In the genomic region with DNA sequence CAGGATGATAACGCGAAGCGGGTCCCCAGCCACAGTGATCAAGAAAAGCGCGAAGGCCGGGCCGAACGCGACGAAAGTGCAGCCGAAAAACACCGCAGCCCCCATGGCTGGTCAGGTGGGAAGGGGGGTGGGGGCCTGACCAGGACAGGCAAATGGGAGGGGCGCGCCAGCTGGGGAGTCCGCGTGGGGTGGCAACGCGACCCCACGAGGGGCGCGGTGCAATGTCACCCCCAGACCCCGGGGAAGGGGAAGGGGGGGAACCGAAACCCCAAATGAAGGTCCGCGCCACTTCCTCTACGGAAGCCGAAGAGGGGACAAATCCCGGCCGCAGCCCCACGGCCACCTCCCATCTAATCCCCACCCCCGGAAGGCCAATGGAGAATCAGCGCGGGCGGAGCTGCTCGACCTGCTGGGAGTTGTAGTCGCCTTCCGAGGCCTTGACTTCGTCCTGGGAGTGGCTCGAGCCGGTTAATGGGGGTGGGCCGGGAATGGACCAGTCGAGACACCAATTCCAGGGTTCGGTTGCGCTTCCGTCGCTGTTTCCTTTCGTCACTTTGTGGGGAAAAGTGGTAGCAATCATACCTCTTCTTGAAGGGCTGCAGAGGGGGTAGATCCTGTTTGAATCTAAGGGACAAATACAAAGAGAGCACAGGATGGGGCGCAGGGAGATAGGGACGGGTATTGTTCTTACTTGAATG, we compare ENCODE assay signal across 8 cellular contexts. TPM values are rescaled to one million over a fixed set of nuclear protein-coding genes. Genes with fewer than 3 reads are reported as not detected.
DNase-seq lines count a peak whose midpoint lies in the region; ATAC-seq, FAIRE-seq and TF ChIP-seq lines count a peak whose summit lies in the region.

TSS of gene APH1A (minus strand) at position 311 of the 698 bp plus-strand sequence. CDS start at position 105, 206 bp downstream.

- H3K4me2 ChIP-seq in Loucy (ENCODE audit: low read depth, low read length, poor library complexity, severe bottlenecking) (peak within 1 kb of the TSS; percentile 99), fibroblast of lung (ENCODE audit: extremely low read depth, insufficient read depth, low read length) (peak within 1 kb of the TSS; percentile 98)

- H3K4me1 Mint-ChIP-seq in activated T-helper 17 cell treated with anti-CD3 and anti-CD28 coated beads, Interleukin-2, amount 50 U/mL, for 72 hours = peaks cover 17% of the 10 kb centered on the region
- peaks cover 22 to 40% (median 31%) of the 10 kb centered on the region in 4 donors for H3K4me1 Mint-ChIP-seq in naive thymus-derived CD8-positive, alpha-beta T cell
- H3K4me1 Mint-ChIP-seq in stimulated activated naive B cell treated with anti-CD40 and anti-IgM and Interleukin-4, amounts not matched to agents 10 μg/mL and 1 μg/mL and 100 μg/mL, for 72 hours = peaks cover 25 to 46% of the 10 kb centered on the region in 2 donors

- FAIRE-seq in H54 (lab: Jason Lieb, UNC) = no peak

- TF ChIP-seq CTCF in Loucy (conservative IDR thresholded peaks at IDR 0.05; ENCODE audit: low read length) = no peak
- TF ChIP-seq CTCF in RWPE2 (IDR thresholded peaks at IDR 0.05; ENCODE audit: poor library complexity, severe bottlenecking) = no peak
- TF ChIP-seq CTCF in fibroblast of lung (conservative IDR thresholded peaks at IDR 0.05 in 1 of 2, IDR thresholded peaks at IDR 0.05 in 1 of 2; ENCODE audit: low read depth in 1 of 2, low read length in 2 of 2) = no peak

- peaks cover 33% of the 10 kb centered on the region for H3K79me2 ChIP-seq in Loucy (ENCODE audit: insufficient read depth, low read length)
- H3K79me2 ChIP-seq in fibroblast of lung (ENCODE audit: control insufficient read depth, insufficient read depth, low read length) = peaks cover 25% of the 10 kb centered on the region

- peak within 1 kb of the TSS; percentile 49 for H3K27ac ChIP-seq in RWPE2 (ENCODE audit: poor library complexity, severe bottlenecking)
- peak within 1 kb of the TSS; percentile 91 for H3K27ac ChIP-seq in fibroblast of lung (ENCODE audit: insufficient read depth, low read length)

- H3K9me3 ChIP-seq in Loucy (ENCODE audit: insufficient read depth, low read depth, low read length) = no peaks in the 10 kb centered on the region
- no peaks in the 10 kb centered on the region for H3K9me3 ChIP-seq in RWPE2 (ENCODE audit: severe bottlenecking)
- H3K9me3 ChIP-seq in fibroblast of lung (ENCODE audit: control insufficient read depth, insufficient read depth, low read depth, low read length) = no peaks in the 10 kb centered on the region

- no peak; the same call in 1 of the 2 replicates for TF ChIP-seq POLR2A in H54 (IDR thresholded peaks at IDR 0.05; ENCODE audit: low read depth, low read length)

- H3K27ac Mint-ChIP-seq in activated T-helper 17 cell treated with anti-CD3 and anti-CD28 coated beads, Interleukin-2, amount 50 U/mL, for 72 hours = peak within 1 kb of the TSS; percentile 97
- peak within 1 kb of the TSS; percentile 91 to 99 (median 98) for H3K27ac Mint-ChIP-seq in naive thymus-derived CD8-positive, alpha-beta T cell
- peak within 1 kb of the TSS; percentile 99 for H3K27ac Mint-ChIP-seq in stimulated activated naive B cell treated with anti-CD40 and anti-IgM and Interleukin-4, amounts not matched to agents 10 μg/mL and 1 μg/mL and 100 μg/mL, for 72 hours

- H3K4me1 ChIP-seq in Loucy (ENCODE audit: insufficient read depth, low read length, poor library complexity, severe bottlenecking) (peaks cover 38% of the 10 kb centered on the region), RWPE2 (ENCODE audit: insufficient read depth, poor library complexity, severe bottlenecking) (no peaks in the 10 kb centered on the region), fibroblast of lung (ENCODE audit: control insufficient read depth, extremely low read depth, insufficient read depth, low read length) (peaks cover 4% of the 10 kb centered on the region)

- ATAC-seq in RWPE2 (ENCODE audit: low read depth) = peak; percentile 99
- ATAC-seq in activated T-helper 17 cell treated with anti-CD3 and anti-CD28 coated beads, Interleukin-2, amount 50 U/mL, for 72 hours (replicated peaks) = peak; percentile 99
- ATAC-seq in naive thymus-derived CD8-positive, alpha-beta T cell = peak; percentile 91 to 96
- ATAC-seq in stimulated activated naive B cell treated with anti-CD40 and anti-IgM and Interleukin-4, amounts not matched to agents 10 μg/mL and 1 μg/mL and 100 μg/mL, for 72 hours (replicated peaks) = peak; percentile 95 to 96

- H3K36me3 ChIP-seq in Loucy (ENCODE audit: insufficient read depth, low read length) = peaks cover 5% of the 10 kb centered on the region; the same call in 1 of the 2 replicates
- H3K36me3 ChIP-seq in RWPE2 (ENCODE audit: low read depth) = peaks cover 29% of the 10 kb centered on the region
- peaks cover 18% of the 10 kb centered on the region for H3K36me3 ChIP-seq in fibroblast of lung (ENCODE audit: control insufficient read depth, insufficient read depth, low read length)

- H3F3A ChIP-seq in Loucy (ENCODE audit: low read depth) = no peaks in the 10 kb centered on the region

- H3K4me3 ChIP-seq in Loucy (ENCODE audit: low read length, poor library complexity, severe bottlenecking) (peak within 1 kb of the TSS; percentile 98), RWPE2 (ENCODE audit: severe bottlenecking) (peak within 1 kb of the TSS; percentile 83), fibroblast of lung (replicated peaks in 1 of 4; ENCODE audit: control extremely low read depth in 1 of 4, insufficient read depth in 1 of 4, low read depth in 3 of 4, low read length in 4 of 4) (peak within 1 kb of the TSS; percentile 94 to 100 (median 98))

- peak within 1 kb of the TSS; percentile 75 for H2AFZ ChIP-seq in Loucy (ENCODE audit: low read length)
- peak within 1 kb of the TSS; percentile 92 for H2AFZ ChIP-seq in fibroblast of lung (ENCODE audit: low read length)

- H3K36me3 Mint-ChIP-seq in activated T-helper 17 cell treated with anti-CD3 and anti-CD28 coated beads, Interleukin-2, amount 50 U/mL, for 72 hours (ENCODE audit: low read depth) = peaks cover 50% of the 10 kb centered on the region
- H3K36me3 Mint-ChIP-seq in naive thymus-derived CD8-positive, alpha-beta T cell = peaks cover 0 to 36% (median 4%) of the 10 kb centered on the region in 3 donors
- peaks cover 22 to 46% of the 10 kb centered on the region in 2 donors for H3K36me3 Mint-ChIP-seq in stimulated activated naive B cell treated with anti-CD40 and anti-IgM and Interleukin-4, amounts not matched to agents 10 μg/mL and 1 μg/mL and 100 μg/mL, for 72 hours

- H3K27me3 ChIP-seq in Loucy (ENCODE audit: insufficient read depth, low read length, poor library complexity, severe bottlenecking) (peaks cover 4% of the 10 kb centered on the region), RWPE2 (ENCODE audit: insufficient read depth, poor library complexity, severe bottlenecking) (no peaks in the 10 kb centered on the region), fibroblast of lung (ENCODE audit: control insufficient read depth, insufficient read depth, low read length) (no peaks in the 10 kb centered on the region)

- H3K9me3 Mint-ChIP-seq in activated T-helper 17 cell treated with anti-CD3 and anti-CD28 coated beads, Interleukin-2, amount 50 U/mL, for 72 hours = no peaks in the 10 kb centered on the region
- H3K9me3 Mint-ChIP-seq in naive thymus-derived CD8-positive, alpha-beta T cell = no peaks in the 10 kb centered on the region
- no peaks in the 10 kb centered on the region for H3K9me3 Mint-ChIP-seq in stimulated activated naive B cell treated with anti-CD40 and anti-IgM and Interleukin-4, amounts not matched to agents 10 μg/mL and 1 μg/mL and 100 μg/mL, for 72 hours

- H3K9ac ChIP-seq in Loucy (ENCODE audit: low read depth, low read length, poor library complexity, severe bottlenecking) (peak within 1 kb of the TSS; percentile 98), fibroblast of lung (ENCODE audit: insufficient read depth, low read length) (peak within 1 kb of the TSS; percentile 95)

- H3K4me3 Mint-ChIP-seq in activated T-helper 17 cell treated with anti-CD3 and anti-CD28 coated beads, Interleukin-2, amount 50 U/mL, for 72 hours = peak within 1 kb of the TSS; percentile 96
- H3K4me3 Mint-ChIP-seq in naive thymus-derived CD8-positive, alpha-beta T cell = peak within 1 kb of the TSS; percentile 83 to 99 (median 98)
- peak within 1 kb of the TSS; percentile 92 to 94 for H3K4me3 Mint-ChIP-seq in stimulated activated naive B cell treated with anti-CD40 and anti-IgM and Interleukin-4, amounts not matched to agents 10 μg/mL and 1 μg/mL and 100 μg/mL, for 72 hours

- POLR2A ChIA-PET in naive thymus-derived CD8-positive, alpha-beta T cell (lab: Charles Lee) = interaction anchor here (0.6 to 2.1 kb wide), 14 partner anchors 8 to 1187 kb away, joined by 3 to 12 read pairs (median 4); partner anchors contain the start of genes ANP32E, CA14, MCL1 and PLEKHO1

- H3K9me2 ChIP-seq in Loucy (replicated peaks; ENCODE audit: low read depth, low read length) = no peaks in the 10 kb centered on the region

- H4K20me1 ChIP-seq in Loucy (ENCODE audit: insufficient read depth, low read length, poor library complexity, severe bottlenecking) = peaks cover 11% of the 10 kb centered on the region
- H4K20me1 ChIP-seq in fibroblast of lung (ENCODE audit: control insufficient read depth, extremely low read depth, insufficient read depth, low read length) = no peaks in the 10 kb centered on the region

- no peaks in the 10 kb centered on the region for H3K27me3 Mint-ChIP-seq in activated T-helper 17 cell treated with anti-CD3 and anti-CD28 coated beads, Interleukin-2, amount 50 U/mL, for 72 hours
- H3K27me3 Mint-ChIP-seq in naive thymus-derived CD8-positive, alpha-beta T cell = no peaks in the 10 kb centered on the region
- H3K27me3 Mint-ChIP-seq in stimulated activated naive B cell treated with anti-CD40 and anti-IgM and Interleukin-4, amounts not matched to agents 10 μg/mL and 1 μg/mL and 100 μg/mL, for 72 hours = peaks cover 0 to 16% of the 10 kb centered on the region in 2 donors

- DNase-seq in EL = peak; percentile 97
- DNase-seq in H54 (ENCODE audit: insufficient read length, low spot score) = peak; percentile 93
- peak; percentile 98 for DNase-seq in RWPE2 (ENCODE audit: low spot score)
- peak; percentile 98 for DNase-seq in fibroblast of lung (ENCODE audit: low read depth in 2 of 2)
- peak; percentile 73 to 97 (median 89) for DNase-seq in naive thymus-derived CD8-positive, alpha-beta T cell
- DNase-seq in stimulated activated naive B cell treated with anti-CD40 and anti-IgM and Interleukin-4, amounts not matched to agents 10 μg/mL and 1 μg/mL and 100 μg/mL, for 72 hours = peak; percentile 94

RNA-seq across cellular contexts. Expression of gene APH1A, which starts in this region (rescaled TPM):
- 100 to 1,000 TPM in 1 of 2 donors, 10 to 100 TPM in 1; 96.3 to 149 TPM for total RNA-seq in activated T-helper 17 cell treated with anti-CD3 and anti-CD28 coated beads, Interleukin-2, amount 50 U/mL, for 72 hours
- 81.4 and 84.7 TPM in 2 replicates for total RNA-seq in fibroblast of lung
- 125 and 136 TPM in 2 replicates for polyA plus RNA-seq in fibroblast of lung
- polyA plus RNA-seq in fibroblast of lung (2012) = 82.6 and 100 TPM in 2 replicates
- polyA minus RNA-seq in fibroblast of lung (ENCODE audit: low replicate concordance) = 159 and 219 TPM in 2 replicates
- 100 to 1,000 TPM; 142 to 143 TPM for total RNA-seq in naive thymus-derived CD8-positive, alpha-beta T cell
- 10 to 100 TPM; 58.2 to 84.8 (median 67.1) TPM for polyA plus RNA-seq in naive thymus-derived CD8-positive, alpha-beta T cell

Comparison
In these comparisons a context has a peak if more than half of its experiments do, and no peak if none do; other contexts are left out.
1. Peak in every context shown above with its lines: DNase-seq, ATAC-seq, H3K4me3 ChIP-seq and H3K27ac ChIP-seq.